ENCODE assay signal across 16 cellular contexts in the genomic region with DNA sequence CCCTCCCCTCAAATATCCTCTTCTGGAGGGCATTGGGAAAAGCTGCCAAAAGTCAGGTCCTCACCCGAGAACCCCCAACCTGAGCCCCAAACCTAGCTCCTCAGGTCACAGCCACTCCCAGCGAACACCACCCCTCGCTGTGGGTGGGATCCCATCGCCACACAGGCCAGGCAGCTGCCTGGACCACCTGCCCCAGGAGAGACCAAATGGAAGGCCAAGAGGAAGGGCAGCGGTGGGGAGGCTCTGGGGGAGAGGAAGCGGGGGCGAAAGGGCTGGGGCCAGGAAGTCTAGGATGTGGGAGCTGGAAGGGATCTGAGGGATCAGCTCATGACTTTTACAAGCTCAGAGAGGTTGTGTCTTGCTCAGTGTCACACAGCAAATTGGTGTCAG. TPM values are rescaled to one million over a fixed set of nuclear protein-coding genes. Genes with fewer than 3 reads are reported as not detected.
A peak's percentile ranks its signal among the peaks of the same experiment; 100 is the strongest.
DNase-seq lines count a peak whose midpoint lies in the region; ATAC-seq and TF ChIP-seq lines count a peak whose summit lies in the region.
"Had no signal": no experiment of that assay in that cellular context is flagged by ENCODE, and none has a peak within 500 bp of the region (broad histone marks: within the 10 kb centered on the region; RNA-seq: fewer than 3 reads in every experiment).

No MANE protein-coding gene starts in this region.

- no peak for TF ChIP-seq CTCF in progenitor cell of endocrine pancreas (IDR thresholded peaks at IDR 0.05; ENCODE audit: unreplicated experiment)

- no peaks in the 10 kb centered on the region for H3K9me3 Mint-ChIP-seq in progenitor cell of endocrine pancreas (ENCODE audit: low read depth)
- H3K9me3 Mint-ChIP-seq in activated T-cell treated with anti-CD3 and anti-CD28 coated beads, Interleukin-2, amount 50 U/mL, for 72 hours = no peaks in the 10 kb centered on the region
- H3K9me3 Mint-ChIP-seq: CD4-positive, alpha-beta T cell had no signal

- ATAC-seq in activated T-cell treated with anti-CD3 and anti-CD28 coated beads, Interleukin-2, amount 50 U/mL, for 72 hours (replicated peaks in 1 of 2) = no peak
- ATAC-seq in GM21367 (IDR thresholded peaks at IDR 0.05; ENCODE audit: unreplicated experiment) = no peak
- ATAC-seq: GM12878 had no signal

- no peaks in the 10 kb centered on the region for H4K20me1 ChIP-seq in BLaER1

- no peaks in the 10 kb centered on the region for H3K27me3 Mint-ChIP-seq in progenitor cell of endocrine pancreas
- H3K27me3 Mint-ChIP-seq in activated T-cell treated with anti-CD3 and anti-CD28 coated beads, Interleukin-2, amount 50 U/mL, for 72 hours (ENCODE audit: low read depth) = peaks cover 12% of the 10 kb centered on the region

- no peaks in the 10 kb centered on the region for H3K36me3 Mint-ChIP-seq in progenitor cell of endocrine pancreas (ENCODE audit: insufficient read depth)
- H3K36me3 Mint-ChIP-seq in activated T-cell treated with anti-CD3 and anti-CD28 coated beads, Interleukin-2, amount 50 U/mL, for 72 hours (ENCODE audit: insufficient read depth in 2 of 2) = no peaks in the 10 kb centered on the region

- H3K27me3 ChIP-seq in BLaER1 (no peaks in the 10 kb centered on the region), SJCRH30 (no peaks in the 10 kb centered on the region)

- H3K9me3 ChIP-seq in BLaER1 (peaks cover 7% of the 10 kb centered on the region), SJCRH30 (replicated peaks) (no peaks in the 10 kb centered on the region)

- no peaks in the 10 kb centered on the region for H3K36me3 ChIP-seq in BLaER1
- H3K36me3 ChIP-seq in SJCRH30 = no peaks in the 10 kb centered on the region

- H3K4me1 Mint-ChIP-seq in progenitor cell of endocrine pancreas (ENCODE audit: low read depth) = peaks cover 34% of the 10 kb centered on the region
- no peaks in the 10 kb centered on the region for H3K4me1 Mint-ChIP-seq in activated T-cell treated with anti-CD3 and anti-CD28 coated beads, Interleukin-2, amount 50 U/mL, for 72 hours (ENCODE audit: low read depth)

- peak; percentile 91 to 92 for DNase-seq in SJCRH30
- peak; percentile 42 for DNase-seq in myocyte (ENCODE audit: low read depth)
- no peak for DNase-seq in progenitor cell of endocrine pancreas (ENCODE audit: low spot score, unreplicated experiment)
- no peak for DNase-seq in activated T-cell treated with anti-CD3 and anti-CD28 coated beads, Interleukin-2, amount 50 U/mL, for 72 hours
- DNase-seq in activated CD4-positive, alpha-beta T cell treated with anti-CD3 and anti-CD28 coated beads for 1 hour = no peak
- DNase-seq: 8988T; AML-193; C1 segment of cervical spinal cord; CD4-positive, alpha-beta T cell; DMS79; GM23248; H7 had no signal

- peak overlapping the region; percentile 78 for H3K27ac Mint-ChIP-seq in progenitor cell of endocrine pancreas
- H3K27ac Mint-ChIP-seq in activated T-cell treated with anti-CD3 and anti-CD28 coated beads, Interleukin-2, amount 50 U/mL, for 72 hours = no peak overlapping the region
- H3K27ac Mint-ChIP-seq: CD4-positive, alpha-beta T cell had no signal

- peaks cover 95% of the 10 kb centered on the region for H3K4me1 ChIP-seq in BLaER1
- peaks cover 90% of the 10 kb centered on the region for H3K4me1 ChIP-seq in SJCRH30

- H3K9ac ChIP-seq in BLaER1 = peak overlapping the region; percentile 39; the same call in 1 of the 2 replicates
- H3K9ac ChIP-seq: GM23248 had no signal

- H3K4me3 ChIP-seq in BLaER1 (0 out of 2 replicates have a peak overlapping the region, but pooled peaks have one; percentile 17), SJCRH30 (no peak overlapping the region)
- H3K4me3 ChIP-seq: GM12878, GM23248 had no signal

- no peak overlapping the region for H3K4me3 Mint-ChIP-seq in progenitor cell of endocrine pancreas (ENCODE audit: low read depth)
- no peak overlapping the region for H3K4me3 Mint-ChIP-seq in activated T-cell treated with anti-CD3 and anti-CD28 coated beads, Interleukin-2, amount 50 U/mL, for 72 hours
- H3K4me3 Mint-ChIP-seq: CD4-positive, alpha-beta T cell had no signal

- peak overlapping the region; percentile 85 for H3K4me2 ChIP-seq in BLaER1

- H3K27ac ChIP-seq in BLaER1 (peak overlapping the region; percentile 85), SJCRH30 (peak overlapping the region; percentile 96)
- H3K27ac ChIP-seq: GM23248 had no signal

RNA-seq across cellular contexts. Expression of a gene that starts 47.8 kb away (rescaled TPM):
- total RNA-seq in SJCRH30 (2014; rRNA removed; shearing (Covaris generic)) = 16.0 and 18.2 TPM in 2 replicates
- 15.5 and 18.5 TPM in 2 replicates for total RNA-seq in myocyte
- polyA plus RNA-seq in myocyte (2012) = 40.5 TPM
- total RNA-seq in progenitor cell of endocrine pancreas = 73.6 and 89.7 TPM in 2 replicates
- total RNA-seq in activated T-cell treated with anti-CD3 and anti-CD28 coated beads, Interleukin-2, amount 50 U/mL, for 72 hours = under 1 TPM; 0.23 to 0.82 TPM
- total RNA-seq: CD4-positive, alpha-beta T cell had no signal

RNA-seq across cellular contexts. Expression of a gene that starts 51.2 kb away (rescaled TPM):
- 0.04 TPM in 1 of 2 replicates, not detected in the other for total RNA-seq in SJCRH30 (2014; rRNA removed; shearing (Covaris generic))
- total RNA-seq in myocyte = 0.11 and 0.83 TPM in 2 replicates
- 0.61 TPM for polyA plus RNA-seq in myocyte (2012)
- total RNA-seq in progenitor cell of endocrine pancreas = 0.69 and 0.86 TPM in 2 replicates
- total RNA-seq in activated T-cell treated with anti-CD3 and anti-CD28 coated beads, Interleukin-2, amount 50 U/mL, for 72 hours = under 1 TPM in 1 of 2 donors, not detected in 1; 0.82 TPM
- total RNA-seq: G401, GM23248 had no signal

Comparison
In these comparisons a context has a peak if more than half of its experiments do, and no peak if none do; other contexts are left out.
1. DNase-seq: peak in SJCRH30 (2 of 2) and myocyte (single experiment); none in progenitor cell of endocrine pancreas (single experiment), activated T-cell treated with anti-CD3 and anti-CD28 coated beads, Interleukin-2, amount 50 U/mL, for 72 hours (0 of 2) and activated CD4-positive, alpha-beta T cell treated with anti-CD3 and anti-CD28 coated beads for 1 hour (single experiment).